11 cellular contexts compared by ENCODE assay signal in genomic region chr7:73327449-73327848, GRCh38. TPM values are rescaled to one million over a fixed set of nuclear protein-coding genes. Genes with fewer than 3 reads are reported as not detected.
"Had no signal": no experiment of that assay in that cellular context is flagged by ENCODE, and none has a peak within 500 bp of the region (broad histone marks: within the 10 kb centered on the region; RNA-seq: fewer than 3 reads in every experiment).

No MANE protein-coding gene starts in this region.

RNA-seq across cellular contexts. Expression of gene TRIM50, which starts 0.4 kb away (rescaled TPM):
- total RNA-seq: PC-3, PC-9, RPMI7951, SJCRH30, SJSA1, SK-MEL-5 had no signal
- polyA plus RNA-seq: SK-N-SH had no signal

RNA-seq across cellular contexts. Expression of gene FKBP6, which starts 0.5 kb away (rescaled TPM):
- total RNA-seq: OCI-LY7, PC-3, PC-9, Peyer's patch, Right ventricle myocardium inferior, Right ventricle myocardium superior, RPMI7951, SJCRH30, SJSA1, SK-MEL-5 had no signal
- polyA plus RNA-seq: SK-N-SH had no signal
